7 cellular contexts compared by ENCODE assay signal in genomic region chr11:61129608-61130523, GRCh38. TPM values are rescaled to one million over a fixed set of nuclear protein-coding genes. Genes with fewer than 3 reads are reported as not detected.
DNase-seq lines count a peak whose midpoint lies in the region; ATAC-seq and TF ChIP-seq lines count a peak whose summit lies in the region.

No MANE protein-coding gene starts in this region.

- DNase-seq in WERI-Rb-1 (peak; percentile 94), cerebellum (ENCODE audit: low spot score) (peak; percentile 94), cerebellar nuclear complex (lab: John Stamatoyannopoulos, UW) (no peak)
- peak; percentile 88 to 90 for DNase-seq in stimulated activated CD4-positive, alpha-beta T cell treated with anti-CD3 and anti-CD28 coated beads, Interleukin-4, amount 100 ng/mL, for 48 hours (ENCODE audit: low read depth in 2 of 2)

- peak; percentile 95 to 99 for TF ChIP-seq RAD21 in liver (IDR thresholded peaks at IDR 0.05)

- no peak overlapping the region for H3K9ac ChIP-seq in liver (ENCODE audit: low read depth in 1 of 2, low read length in 2 of 2)

- peak; percentile 72 for ATAC-seq in GM18870 (IDR thresholded peaks at IDR 0.05; ENCODE audit: unreplicated experiment)
- ATAC-seq in HG03139 (IDR thresholded peaks at IDR 0.05; ENCODE audit: unreplicated experiment): peak; percentile 88

- H3K9me3 ChIP-seq in WERI-Rb-1 (ENCODE audit: severe bottlenecking) (no peaks in the 10 kb centered on the region), liver (ENCODE audit: control insufficient read depth in 4 of 4, low read length in 3 of 4) (no peaks in the 10 kb centered on the region)

- 38% methylated on average over 35 of the region's 35 CpGs for WGBS in liver

- H3K4me3 ChIP-seq in WERI-Rb-1 (ENCODE audit: low read depth, low read length): no peak overlapping the region
- H3K4me3 ChIP-seq in liver (ENCODE audit: low read depth in 1 of 3, low read length in 3 of 3): no peak overlapping the region

- H3K36me3 ChIP-seq in WERI-Rb-1: peaks cover 24% of the 10 kb centered on the region
- H3K36me3 ChIP-seq in liver (ENCODE audit: control insufficient read depth in 4 of 4, insufficient read depth in 3 of 4, low read depth in 1 of 4, low read length in 3 of 4): peaks cover 0 to 13% (median 3%) of the 10 kb centered on the region in 4 donors

- peak overlapping the region; percentile 63 for H3K27ac ChIP-seq in WERI-Rb-1
- H3K27ac ChIP-seq in liver (ENCODE audit: low read depth in 1 of 2, low read length in 2 of 2): no peak overlapping the region

- H3K27me3 ChIP-seq in WERI-Rb-1 (ENCODE audit: insufficient read depth, low read depth, severe bottlenecking) (no peaks in the 10 kb centered on the region), liver (ENCODE audit: control insufficient read depth in 4 of 4, insufficient read depth in 4 of 4, low read length in 3 of 4) (no peaks in the 10 kb centered on the region)

- H3K4me1 ChIP-seq in liver (ENCODE audit: control insufficient read depth in 4 of 4, insufficient read depth in 4 of 4, low read length in 3 of 4): peaks cover 0 to 4% (median 0%) of the 10 kb centered on the region in 4 donors

- peak; percentile 100 for TF ChIP-seq CTCF in WERI-Rb-1 (IDR thresholded peaks at IDR 0.05; ENCODE audit: low read depth, low read length)
- TF ChIP-seq CTCF in liver (IDR thresholded peaks at IDR 0.05; ENCODE audit: low read depth, low read length, missing input control): peak; percentile 99

TF ChIP-seq in liver, 16 proteins besides CTCF, POLR2A, EP300 and RAD21:
- peak; percentile 25 for TF ChIP-seq FOXA2 (IDR thresholded peaks at IDR 0.05)
- peak in 1 of 2 donors; percentile 23 for TF ChIP-seq RXRA (IDR thresholded peaks at IDR 0.05)
- peak in 1 of 2 donors; percentile 38 for TF ChIP-seq GABPA (IDR thresholded peaks at IDR 0.05 in 1 of 2, conservative IDR thresholded peaks at IDR 0.05 in 1 of 2)
- no peak for TF ChIP-seq HNF4A (conservative IDR thresholded peaks at IDR 0.05)

RNA-seq across cellular contexts. Expression of gene CD5, which starts 27.6 kb away (rescaled TPM):
- not detected for total RNA-seq in cerebellum
- total RNA-seq in liver: under 1 TPM; 0.09 to 0.25 TPM
- under 1 TPM; 0.21 to 0.23 TPM for polyA plus RNA-seq in liver

RNA-seq across cellular contexts. Expression of gene VPS37C, which starts 31.4 kb away (rescaled TPM):
- 8.7 TPM for total RNA-seq in cerebellum
- 1 to 10 TPM; 5.4 to 6.1 TPM for total RNA-seq in liver
- 1 to 10 TPM; 2.6 to 4.8 TPM for polyA plus RNA-seq in liver

Comparison
In these comparisons a context has a peak if more than half of its experiments do, and no peak if none do; other contexts are left out.
1. DNase-seq: peak in WERI-Rb-1 (single experiment), cerebellum (single experiment) and stimulated activated CD4-positive, alpha-beta T cell treated with anti-CD3 and anti-CD28 coated beads, Interleukin-4, amount 100 ng/mL, for 48 hours (2 of 2); none in cerebellar nuclear complex (0 of 2).